ENCODE assay signal across 24 cellular contexts in the genomic region with DNA sequence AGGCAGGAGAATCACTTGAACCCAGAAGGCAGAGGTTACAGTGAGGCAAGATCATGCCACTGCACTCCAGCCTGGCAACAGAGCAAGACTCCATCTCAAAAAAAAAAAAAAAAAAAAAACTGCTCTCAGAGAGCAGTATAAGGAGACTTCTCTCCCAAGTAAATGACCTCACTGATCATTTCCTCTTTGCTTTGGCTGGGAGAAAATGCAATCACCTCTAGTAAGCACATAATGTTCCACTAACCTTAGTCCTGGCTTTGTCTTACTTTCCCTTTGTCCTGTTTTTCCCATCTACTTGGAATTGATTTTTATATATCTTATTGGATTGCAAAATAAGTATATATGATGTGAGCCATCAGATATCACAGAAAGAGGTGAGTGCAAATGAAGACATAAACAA. TPM values are rescaled to one million over a fixed set of nuclear protein-coding genes. Genes with fewer than 3 reads are reported as not detected.
DNase-seq lines count a peak whose midpoint lies in the region; ATAC-seq and TF ChIP-seq lines count a peak whose summit lies in the region.
"Had no signal": no experiment of that assay in that cellular context is flagged by ENCODE, and none has a peak within 500 bp of the region (broad histone marks: within the 10 kb centered on the region; RNA-seq: fewer than 3 reads in every experiment).

No MANE protein-coding gene starts in this region.

- no peak overlapping the region for H3K9ac ChIP-seq in mammary epithelial cell (ENCODE audit: insufficient read depth, low read length)
- H3K9ac ChIP-seq: BLaER1 had no signal

- TF ChIP-seq CTCF in right atrium auricular region (IDR thresholded peaks at IDR 0.05) (no peak), fibroblast of pulmonary artery (IDR thresholded peaks at IDR 0.05; ENCODE audit: low read length, missing control alignments) (no peak), lower lobe of right lung (IDR thresholded peaks at IDR 0.05) (no peak), mammary epithelial cell (conservative IDR thresholded peaks at IDR 0.05 in 1 of 2, IDR thresholded peaks at IDR 0.05 in 1 of 2; ENCODE audit: extremely low read depth in 1 of 2, insufficient read depth in 1 of 2, low read depth in 1 of 2, low read length in 2 of 2) (no peak)

- ATAC-seq in right cardiac atrium (no peak), T-helper 17 cell (no peak), lower lobe of right lung (no peak)
- no peak for ATAC-seq in stimulated activated naive B cell treated with anti-CD40 and anti-IgM and Interleukin-4, amounts not matched to agents 10 μg/mL and 1 μg/mL and 100 μg/mL, for 72 hours (replicated peaks)
- ATAC-seq: activated naive CD4-positive, alpha-beta T cell treated with anti-CD3 and anti-CD28 coated beads, Interleukin-2, amount 50 U/mL, for 72 hours; activated T-helper 17 cell treated with anti-CD3 and anti-CD28 coated beads, Interleukin-2, amount 50 U/mL, for 72 hours; K562; WTC11 had no signal

- peak overlapping the region; percentile 27 to 99 for H3K27ac ChIP-seq in right atrium auricular region
- H3K27ac ChIP-seq in right cardiac atrium (ENCODE audit: low read length): no peak overlapping the region
- no peak overlapping the region for H3K27ac ChIP-seq in lower lobe of right lung
- H3K27ac ChIP-seq in mammary epithelial cell (ENCODE audit: insufficient read depth, low read depth, low read length): no peak overlapping the region
- H3K27ac ChIP-seq: BLaER1 had no signal

- dilution Hi-C loops in mammary epithelial cell (cut with HindIII; ENCODE audit: low sequenced_read_pairs): no loop called here

- H3K9me3 Mint-ChIP-seq in stimulated activated naive B cell treated with anti-CD40 and anti-IgM and Interleukin-4, amounts not matched to agents 10 μg/mL and 1 μg/mL and 100 μg/mL, for 72 hours: peaks cover 5 to 6% of the 10 kb centered on the region in 2 donors
- H3K9me3 Mint-ChIP-seq: activated naive CD4-positive, alpha-beta T cell treated with anti-CD3 and anti-CD28 coated beads, Interleukin-2, amount 50 U/mL, for 72 hours; activated T-helper 17 cell treated with anti-CD3 and anti-CD28 coated beads, Interleukin-2, amount 50 U/mL, for 72 hours; neural crest cell; WTC11 had no signal

- peaks cover 0 to 49% of the 10 kb centered on the region in 2 donors for H3K4me1 ChIP-seq in right atrium auricular region
- H3K4me1 ChIP-seq in right cardiac atrium (ENCODE audit: control insufficient read depth, insufficient read depth, low read length): peaks cover 10% of the 10 kb centered on the region
- peaks cover 43% of the 10 kb centered on the region for H3K4me1 ChIP-seq in lower lobe of right lung
- peaks cover 16% of the 10 kb centered on the region for H3K4me1 ChIP-seq in mammary epithelial cell (ENCODE audit: insufficient read depth, low read length)

- peaks cover 4% of the 10 kb centered on the region for H3K36me3 Mint-ChIP-seq in T-helper 17 cell (ENCODE audit: low read depth)
- peaks cover 15 to 34% of the 10 kb centered on the region in 2 donors for H3K36me3 Mint-ChIP-seq in stimulated activated naive B cell treated with anti-CD40 and anti-IgM and Interleukin-4, amounts not matched to agents 10 μg/mL and 1 μg/mL and 100 μg/mL, for 72 hours
- H3K36me3 Mint-ChIP-seq: WTC11 had no signal

- H3K9me3 ChIP-seq in right atrium auricular region: no peaks in the 10 kb centered on the region
- H3K9me3 ChIP-seq in right cardiac atrium (ENCODE audit: control insufficient read depth, low read length): no peaks in the 10 kb centered on the region
- no peaks in the 10 kb centered on the region for H3K9me3 ChIP-seq in T-helper 17 cell (ENCODE audit: control insufficient read depth, low read length, poor library complexity, severe bottlenecking)
- no peaks in the 10 kb centered on the region for H3K9me3 ChIP-seq in lower lobe of right lung
- H3K9me3 ChIP-seq in mammary epithelial cell (replicated peaks; ENCODE audit: insufficient read depth, low read length): no peaks in the 10 kb centered on the region
- H3K9me3 ChIP-seq: BLaER1 had no signal

- H3K4me3 Mint-ChIP-seq in T-helper 17 cell: no peak overlapping the region
- H3K4me3 Mint-ChIP-seq in stimulated activated naive B cell treated with anti-CD40 and anti-IgM and Interleukin-4, amounts not matched to agents 10 μg/mL and 1 μg/mL and 100 μg/mL, for 72 hours: no peak overlapping the region
- H3K4me3 Mint-ChIP-seq: WTC11 had no signal

- H3K36me3 ChIP-seq in right atrium auricular region (no peaks in the 10 kb centered on the region), lower lobe of right lung (no peaks in the 10 kb centered on the region), mammary epithelial cell (ENCODE audit: insufficient read depth, low read length) (no peaks in the 10 kb centered on the region)
- H3K36me3 ChIP-seq: BLaER1 had no signal

- H2AFZ ChIP-seq in mammary epithelial cell (ENCODE audit: low read depth, low read length): no peak overlapping the region

- H3K4me1 Mint-ChIP-seq in T-helper 17 cell: peaks cover 30% of the 10 kb centered on the region
- peaks cover 27 to 59% of the 10 kb centered on the region in 2 donors for H3K4me1 Mint-ChIP-seq in stimulated activated naive B cell treated with anti-CD40 and anti-IgM and Interleukin-4, amounts not matched to agents 10 μg/mL and 1 μg/mL and 100 μg/mL, for 72 hours

- H4K20me1 ChIP-seq in mammary epithelial cell (ENCODE audit: insufficient read depth, low read length): no peaks in the 10 kb centered on the region

- no peak overlapping the region for H3K4me3 ChIP-seq in right atrium auricular region
- no peak overlapping the region for H3K4me3 ChIP-seq in right cardiac atrium (ENCODE audit: low read length)
- no peak overlapping the region for H3K4me3 ChIP-seq in fibroblast of pulmonary artery (replicated peaks; ENCODE audit: low read depth, low read length)
- no peak overlapping the region for H3K4me3 ChIP-seq in lower lobe of right lung
- H3K4me3 ChIP-seq in mammary epithelial cell (replicated peaks in 1 of 3; ENCODE audit: insufficient read depth in 1 of 3, low read depth in 2 of 3, low read length in 3 of 3): no peak overlapping the region
- H3K4me3 ChIP-seq: BLaER1, K562, smooth muscle cell had no signal

- peak overlapping the region; percentile 90 for H3K27ac Mint-ChIP-seq in T-helper 17 cell
- peak overlapping the region; percentile 25 for H3K27ac Mint-ChIP-seq in stimulated activated naive B cell treated with anti-CD40 and anti-IgM and Interleukin-4, amounts not matched to agents 10 μg/mL and 1 μg/mL and 100 μg/mL, for 72 hours
- H3K27ac Mint-ChIP-seq: WTC11 had no signal

- BruUV-seq in mammary epithelial cell (replicated peaks; lab: Mats Ljungman, UMichigan): no TSS peak

- H3K4me2 ChIP-seq in mammary epithelial cell (ENCODE audit: insufficient read depth, low read depth, low read length): no peak overlapping the region
- H3K4me2 ChIP-seq: BLaER1 had no signal

- peaks cover 68% of the 10 kb centered on the region for H3K79me2 ChIP-seq in mammary epithelial cell (ENCODE audit: insufficient read depth, low read length)

- DNase-seq in right atrium auricular region (ENCODE audit: low spot score): no peak
- DNase-seq in right cardiac atrium: no peak
- DNase-seq in T-helper 17 cell: no peak
- DNase-seq in fibroblast of pulmonary artery (ENCODE audit: low read depth): peak; percentile 62
- no peak for DNase-seq in stimulated activated naive B cell treated with anti-CD40 and anti-IgM and Interleukin-4, amounts not matched to agents 10 μg/mL and 1 μg/mL and 100 μg/mL, for 72 hours
- no peak for DNase-seq in lower lobe of right lung
- DNase-seq in activated CD4-positive, CD25-positive, alpha-beta regulatory T cell treated with anti-CD3 and anti-CD28 coated beads, Interleukin-2, amount 50 U/mL, for 72 hours: no peak
- no peak for DNase-seq in mammary epithelial cell
- DNase-seq: activated CD4-positive, alpha-beta T cell treated with anti-CD3 and anti-CD28 coated beads, Interleukin-2, amount 50 U/mL, for 48 hours; activated CD8-positive, alpha-beta memory T cell treated with anti-CD3 and anti-CD28 coated beads, Interleukin-2, amount 50 U/mL, for 4 hours; Calu3; effector CD8-positive, alpha-beta T cell; foreskin melanocyte; hypothalamus; NCI-H187 treated with DMSO at 0.1 percent for 48 hours; NCI-H2227 treated with DMSO at 0.1 percent for 48 hours; stimulated activated CD4-positive, alpha-beta T cell treated with anti-CD3 and anti-CD28 coated beads, Interleukin-2, amount 100 ng/mL, for 24 hours had no signal

- no peaks in the 10 kb centered on the region for H3K27me3 Mint-ChIP-seq in T-helper 17 cell
- no peaks in the 10 kb centered on the region for H3K27me3 Mint-ChIP-seq in stimulated activated naive B cell treated with anti-CD40 and anti-IgM and Interleukin-4, amounts not matched to agents 10 μg/mL and 1 μg/mL and 100 μg/mL, for 72 hours
- H3K27me3 Mint-ChIP-seq: activated T-helper 17 cell treated with anti-CD3 and anti-CD28 coated beads, Interleukin-2, amount 50 U/mL, for 72 hours had no signal

- no peaks in the 10 kb centered on the region for H3K27me3 ChIP-seq in right atrium auricular region
- H3K27me3 ChIP-seq in right cardiac atrium (ENCODE audit: control insufficient read depth, insufficient read depth): no peaks in the 10 kb centered on the region
- H3K27me3 ChIP-seq in lower lobe of right lung (ENCODE audit: low read depth): no peaks in the 10 kb centered on the region
- no peaks in the 10 kb centered on the region for H3K27me3 ChIP-seq in mammary epithelial cell (ENCODE audit: insufficient read depth, low read length)
- H3K27me3 ChIP-seq: BLaER1 had no signal

- CTCF ChIA-PET in mammary epithelial cell (lab: Charles Lee; ENCODE audit: low non-redundant PET): no interaction called here

- intact Hi-C loops in right cardiac atrium (cut with DNase I) (no loop called here), lower lobe of right lung (cut with DNase I) (no loop called here), mammary epithelial cell (cut with micrococcal nuclease) (no loop called here)

- in situ Hi-C loops in mammary epithelial cell (cut with MboI; ENCODE audit: low sequenced_read_pairs in 2 of 2): no loop called here

RNA-seq across cellular contexts. Expression of a gene that starts 2.5 kb away (rescaled TPM):
- total RNA-seq in right atrium auricular region: 10 to 100 TPM in 1 of 2 donors, 1 to 10 TPM in 1; 8.1 to 11.0 TPM
- 10 to 100 TPM; 10.8 to 23.3 (median 13.2) TPM for total RNA-seq in right cardiac atrium
- 4.5 TPM for polyA plus RNA-seq in right cardiac atrium
- 10 to 100 TPM; 13.0 to 17.1 TPM for total RNA-seq in T-helper 17 cell
- 24.8 TPM for total RNA-seq in lower lobe of right lung
- total RNA-seq in mammary epithelial cell: 10 to 100 TPM; 31.5 to 33.7 TPM
- polyA plus RNA-seq in mammary epithelial cell: 21.4 TPM
- 42.7 TPM for polyA minus RNA-seq in mammary epithelial cell

Comparison
In these comparisons a context has a peak if more than half of its experiments do, and no peak if none do; other contexts are left out.
1. H3K27ac ChIP-seq: peak in right atrium auricular region (2 of 2); none in right cardiac atrium (single experiment), lower lobe of right lung (single experiment) and mammary epithelial cell (single experiment).